9 cellular contexts compared by ENCODE assay signal in genomic region chr19:36972594-36972993, GRCh38. TPM values are rescaled to one million over a fixed set of nuclear protein-coding genes. Genes with fewer than 3 reads are reported as not detected.
DNase-seq lines count a peak whose midpoint lies in the region; ATAC-seq and TF ChIP-seq lines count a peak whose summit lies in the region.
"Had no signal": no experiment of that assay in that cellular context is flagged by ENCODE, and none has a peak within 500 bp of the region (broad histone marks: within the 10 kb centered on the region; RNA-seq: fewer than 3 reads in every experiment).

No MANE protein-coding gene starts in this region.

- no peak for TF ChIP-seq CTCF in MM.1S (IDR thresholded peaks at IDR 0.05; ENCODE audit: low read length)

- H3K4me1 Mint-ChIP-seq in activated naive CD8-positive, alpha-beta T cell treated with anti-CD3 and anti-CD28 coated beads for 36 hours: peaks cover 15% of the 10 kb centered on the region
- H3K4me1 Mint-ChIP-seq in stimulated activated memory B cell treated with anti-CD40 and anti-IgM and Interleukin-4, amounts not matched to agents 10 μg/mL and 1 μg/mL and 100 μg/mL, for 72 hours: peaks cover 15% of the 10 kb centered on the region

- peak overlapping the region; percentile 96 for H3K27ac Mint-ChIP-seq in activated naive CD8-positive, alpha-beta T cell treated with anti-CD3 and anti-CD28 coated beads for 36 hours
- H3K27ac Mint-ChIP-seq in stimulated activated memory B cell treated with anti-CD40 and anti-IgM and Interleukin-4, amounts not matched to agents 10 μg/mL and 1 μg/mL and 100 μg/mL, for 72 hours: peak overlapping the region; percentile 87

- H3K27ac ChIP-seq in right cardiac atrium (ENCODE audit: low read length): peak overlapping the region; percentile 34
- no peak overlapping the region for H3K27ac ChIP-seq in MM.1S (ENCODE audit: low read length)

- no peaks in the 10 kb centered on the region for H4K20me1 ChIP-seq in MM.1S (ENCODE audit: insufficient read depth, low read length)

- H3K36me3 Mint-ChIP-seq in activated naive CD8-positive, alpha-beta T cell treated with anti-CD3 and anti-CD28 coated beads for 36 hours: peaks cover 45% of the 10 kb centered on the region
- H3K36me3 Mint-ChIP-seq in stimulated activated memory B cell treated with anti-CD40 and anti-IgM and Interleukin-4, amounts not matched to agents 10 μg/mL and 1 μg/mL and 100 μg/mL, for 72 hours: peaks cover 19% of the 10 kb centered on the region

- WGBS in right cardiac atrium: 27% methylated on average over 26 of the region's 26 CpGs

- H3K36me3 ChIP-seq in MM.1S (replicated peaks; ENCODE audit: insufficient read depth, low read length): no peaks in the 10 kb centered on the region

- H3K9me3 ChIP-seq in right cardiac atrium (ENCODE audit: control insufficient read depth, low read length) (no peaks in the 10 kb centered on the region), MM.1S (replicated peaks; ENCODE audit: insufficient read depth, low read length) (0 out of 2 replicates have a peak, but pooled peaks cover 2% of the 10 kb centered on the region)

- H3K79me2 ChIP-seq in MM.1S (ENCODE audit: low read length): no peaks in the 10 kb centered on the region

- H3K4me3 ChIP-seq in right cardiac atrium (ENCODE audit: low read length): peak overlapping the region; percentile 43
- no peak overlapping the region for H3K4me3 ChIP-seq in MM.1S (ENCODE audit: low read length)

- intact Hi-C loops in right cardiac atrium (cut with DNase I): loop anchor here in 2 of 4 donors (10.0 kb wide), 1 partner anchor 242 kb away; the partner anchor contains the start of genes ZNF383 (in 2 of the 2) and ZNF585B (in 2 of the 2)

- no peaks in the 10 kb centered on the region for H3K9me2 ChIP-seq in MM.1S (replicated peaks; ENCODE audit: insufficient read depth, low read length)

- H2AFZ ChIP-seq in MM.1S (ENCODE audit: low read length): no peak overlapping the region

- no peaks in the 10 kb centered on the region for H3K4me1 ChIP-seq in right cardiac atrium (ENCODE audit: control insufficient read depth, insufficient read depth, low read length)
- H3K4me1 ChIP-seq in MM.1S (ENCODE audit: low read length): no peaks in the 10 kb centered on the region

- no peak for DNase-seq in activated naive CD8-positive, alpha-beta T cell treated with anti-CD3 and anti-CD28 coated beads for 36 hours
- DNase-seq in right cardiac atrium (no peak), T-helper 9 cell (no peak), RPMI8226 (no peak), MM.1S (no peak)
- no peak for DNase-seq in stimulated activated naive CD4-positive, alpha-beta T cell (lab: John Stamatoyannopoulos, UW)
- DNase-seq: NCI-H748 treated with DMSO at 0.1 percent for 48 hours had no signal

- ATAC-seq in HG02588 (IDR thresholded peaks at IDR 0.05; ENCODE audit: unreplicated experiment) (peak; percentile 8), right cardiac atrium (peak; percentile 7 to 23)
- no peak for ATAC-seq in stimulated activated memory B cell treated with anti-CD40 and anti-IgM and Interleukin-4, amounts not matched to agents 10 μg/mL and 1 μg/mL and 100 μg/mL, for 72 hours

- H3K27me3 ChIP-seq in right cardiac atrium (ENCODE audit: control insufficient read depth, insufficient read depth) (no peaks in the 10 kb centered on the region), MM.1S (replicated peaks; ENCODE audit: insufficient read depth, low read length) (no peaks in the 10 kb centered on the region)

- H3K9me3 Mint-ChIP-seq in activated naive CD8-positive, alpha-beta T cell treated with anti-CD3 and anti-CD28 coated beads for 36 hours: peaks cover 6% of the 10 kb centered on the region
- peaks cover 3% of the 10 kb centered on the region for H3K9me3 Mint-ChIP-seq in stimulated activated memory B cell treated with anti-CD40 and anti-IgM and Interleukin-4, amounts not matched to agents 10 μg/mL and 1 μg/mL and 100 μg/mL, for 72 hours

- peak overlapping the region; percentile 91 for H3K4me3 Mint-ChIP-seq in activated naive CD8-positive, alpha-beta T cell treated with anti-CD3 and anti-CD28 coated beads for 36 hours
- H3K4me3 Mint-ChIP-seq in stimulated activated memory B cell treated with anti-CD40 and anti-IgM and Interleukin-4, amounts not matched to agents 10 μg/mL and 1 μg/mL and 100 μg/mL, for 72 hours: peak overlapping the region; percentile 96

- no peaks in the 10 kb centered on the region for H3K27me3 Mint-ChIP-seq in activated naive CD8-positive, alpha-beta T cell treated with anti-CD3 and anti-CD28 coated beads for 36 hours
- no peaks in the 10 kb centered on the region for H3K27me3 Mint-ChIP-seq in stimulated activated memory B cell treated with anti-CD40 and anti-IgM and Interleukin-4, amounts not matched to agents 10 μg/mL and 1 μg/mL and 100 μg/mL, for 72 hours

- no peak overlapping the region for H3K4me2 ChIP-seq in MM.1S (ENCODE audit: low read depth, low read length)

- no peak overlapping the region for H3K9ac ChIP-seq in MM.1S (ENCODE audit: low read length)

- no peaks in the 10 kb centered on the region for H3F3A ChIP-seq in MM.1S (ENCODE audit: insufficient read depth, low read length)

RNA-seq across cellular contexts. Expression of gene ZNF568, which starts 56.5 kb away (rescaled TPM):
- total RNA-seq in activated naive CD8-positive, alpha-beta T cell treated with anti-CD3 and anti-CD28 coated beads for 36 hours: 1 to 10 TPM; 9.5 to 9.8 TPM
- total RNA-seq in right cardiac atrium: 10 to 100 TPM in 1 of 4 donors, 1 to 10 TPM in 3; 8.4 to 11.9 (median 8.6) TPM
- 5.3 TPM for polyA plus RNA-seq in right cardiac atrium

RNA-seq across cellular contexts. Expression of gene ZNF829, which starts 56.5 kb away (rescaled TPM):
- total RNA-seq in activated naive CD8-positive, alpha-beta T cell treated with anti-CD3 and anti-CD28 coated beads for 36 hours: 1 to 10 TPM; 8.4 to 9.4 TPM
- total RNA-seq in right cardiac atrium: 1 to 10 TPM; 2.7 to 3.4 (median 2.9) TPM
- polyA plus RNA-seq in right cardiac atrium: 1.6 TPM
